In the genomic region with DNA sequence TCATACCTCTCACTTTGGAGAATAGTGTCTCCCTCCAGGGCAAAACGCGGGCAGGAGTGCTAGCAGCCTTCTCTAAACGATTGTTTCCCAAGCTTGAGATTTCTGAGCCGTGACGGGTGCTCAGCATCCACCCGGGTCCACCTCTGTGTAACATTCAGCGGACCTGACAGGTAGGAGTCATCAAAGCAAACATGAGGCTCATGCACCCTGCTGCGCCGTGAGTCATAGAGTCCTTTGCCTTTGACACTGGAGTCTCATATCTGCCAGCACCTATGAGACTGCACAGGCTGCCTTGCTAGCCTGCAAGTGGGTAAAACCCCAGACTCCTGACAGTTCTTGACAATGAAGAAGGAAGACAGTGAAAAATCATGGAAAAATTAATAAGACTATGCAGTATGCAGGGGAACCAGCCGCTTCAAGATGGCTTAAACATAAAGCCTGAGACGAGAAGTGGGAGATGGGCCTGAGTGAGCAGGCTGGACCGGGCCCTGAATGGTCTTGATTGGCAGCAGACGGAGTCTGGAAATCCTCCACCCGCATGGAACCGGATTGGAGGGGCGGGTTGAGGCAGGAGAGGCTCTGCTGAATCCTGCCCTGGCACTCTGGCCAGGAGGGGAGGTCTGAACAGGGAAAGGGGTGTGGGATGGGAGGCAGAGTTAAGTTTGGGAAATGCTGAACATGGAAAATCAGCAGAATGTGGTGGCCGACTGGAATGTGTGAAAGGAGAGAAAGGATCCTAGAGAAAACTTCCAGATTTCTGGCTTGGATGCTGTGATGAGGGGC, we compare ENCODE assay signal across 8 cellular contexts. TPM values are rescaled to one million over a fixed set of nuclear protein-coding genes. Genes with fewer than 3 reads are reported as not detected.
DNase-seq lines count a peak whose midpoint lies in the region; ATAC-seq, FAIRE-seq and TF ChIP-seq lines count a peak whose summit lies in the region.

No MANE protein-coding gene starts in this region.

- no peak overlapping the region for H3K18ac ChIP-seq in mesenchymal stem cell (ENCODE audit: low read depth in 1 of 2, low read length in 2 of 2)

- H2BK12ac ChIP-seq in mesenchymal stem cell (ENCODE audit: low read length in 2 of 2): no peak overlapping the region

- WGBS in mesenchymal stem cell: 87% methylated on average over 17 of the region's 17 CpGs

- no peak overlapping the region for H2BK5ac ChIP-seq in mesenchymal stem cell (ENCODE audit: low read depth, low read length, poor library complexity, severe bottlenecking)

- H2AK5ac ChIP-seq in mesenchymal stem cell (ENCODE audit: low read length, severe bottlenecking): no peak overlapping the region

- H3K23ac ChIP-seq in mesenchymal stem cell (ENCODE audit: low read length in 2 of 2): peak overlapping the region in 1 of 2 experiments; percentile 26

- no peak overlapping the region for H3K4ac ChIP-seq in mesenchymal stem cell (ENCODE audit: low read depth in 1 of 2, low read length in 2 of 2)

- H3K27ac ChIP-seq in VCaP (peak overlapping the region; percentile 87), mesenchymal stem cell (ENCODE audit: low read length, poor library complexity, severe bottlenecking) (no peak overlapping the region)

- no peak for TF ChIP-seq POLR2A in GM12892 (IDR thresholded peaks at IDR 0.05; ENCODE audit: low read depth, low read length)

- H3K4me2 ChIP-seq in mesenchymal stem cell (ENCODE audit: low read length, poor library complexity, severe bottlenecking): no peak overlapping the region

- no peaks in the 10 kb centered on the region for H3K9me3 ChIP-seq in mesenchymal stem cell (ENCODE audit: control insufficient read depth, low read length)

- peaks cover 7 to 13% of the 10 kb centered on the region in 2 experiments for H3K36me3 ChIP-seq in mesenchymal stem cell (ENCODE audit: control insufficient read depth in 1 of 2, insufficient read depth in 2 of 2, low read depth in 1 of 2, low read length in 2 of 2)

- no peak overlapping the region for H2AFZ ChIP-seq in mesenchymal stem cell (ENCODE audit: low read depth, low read length)

- peak; percentile 64 for DNase-seq in NCI-H2029 (lab: John Stamatoyannopoulos, UW)
- no peak for DNase-seq in NCI-H2029 treated with DMSO at 0.1 percent for 48 hours (lab: John Stamatoyannopoulos, UW)
- peak; percentile 68 for DNase-seq in HT1080 (ENCODE audit: low read depth)
- no peak for DNase-seq in mesenchymal stem cell
- no peak for DNase-seq in GM12892 (ENCODE audit: insufficient read length)
- no peak for DNase-seq in T-helper 2 cell

- peaks cover 0 to 18% of the 10 kb centered on the region in 2 experiments for H3K27me3 ChIP-seq in mesenchymal stem cell (ENCODE audit: control insufficient read depth in 1 of 2, insufficient read depth in 1 of 2, low read length in 2 of 2)

- no peak overlapping the region for H3K14ac ChIP-seq in mesenchymal stem cell (ENCODE audit: low read length in 2 of 2)

- TF ChIP-seq CTCF in VCaP (conservative IDR thresholded peaks at IDR 0.05): no peak

- H4K91ac ChIP-seq in mesenchymal stem cell (ENCODE audit: low read length): no peak overlapping the region

- peaks cover 13% of the 10 kb centered on the region for H3K4me1 ChIP-seq in mesenchymal stem cell (ENCODE audit: control insufficient read depth, insufficient read depth, low read depth, low read length)

- no peak for FAIRE-seq in GM12892 (lab: Jason Lieb, UNC)

- H2BK15ac ChIP-seq in mesenchymal stem cell (ENCODE audit: low read depth, poor library complexity, severe bottlenecking): no peak overlapping the region

- ATAC-seq in GM18520 (IDR thresholded peaks at IDR 0.05; ENCODE audit: unreplicated experiment): no peak

- H3K9ac ChIP-seq in mesenchymal stem cell (ENCODE audit: low read length): peak overlapping the region; percentile 15

- H2BK120ac ChIP-seq in mesenchymal stem cell (ENCODE audit: low read depth, low read length): no peak overlapping the region

- no peak overlapping the region for H3K4me3 ChIP-seq in mesenchymal stem cell (ENCODE audit: insufficient read depth in 1 of 2, low read depth in 1 of 2, low read length in 2 of 2)

- H4K8ac ChIP-seq in mesenchymal stem cell (ENCODE audit: low read length): no peak overlapping the region

- H3K79me1 ChIP-seq in mesenchymal stem cell (replicated peaks; ENCODE audit: low read length, poor library complexity, severe bottlenecking): no peaks in the 10 kb centered on the region

RNA-seq across cellular contexts. Expression of gene LGMN, which starts 54.2 kb away (rescaled TPM):
- total RNA-seq in HT1080 (2014; rRNA removed; shearing (Covaris generic)): 26.5 and 29.5 TPM in 2 replicates
- polyA plus RNA-seq in HT1080 (2015; cell fraction: cytosol; rRNA removed): 19.5 and 20.5 TPM in 2 replicates
- 43.8 and 52.6 TPM in 2 replicates for polyA plus RNA-seq in HT1080 (2015; cell fraction: nucleus; rRNA removed)
- polyA plus RNA-seq in mesenchymal stem cell (2013, experiment 1 of 2): 83.7 TPM
- 86.4 TPM for polyA plus RNA-seq in mesenchymal stem cell (2013, experiment 2 of 2)
- polyA plus RNA-seq in GM12892 (2012; ENCODE audit: missing spikeins): 265 TPM

Comparison
In these comparisons a context has a peak if more than half of its experiments do, and no peak if none do; other contexts are left out.
1. DNase-seq: peak in NCI-H2029 (single experiment) and HT1080 (single experiment); none in NCI-H2029 treated with DMSO at 0.1 percent for 48 hours (single experiment), mesenchymal stem cell (single experiment), GM12892 (single experiment) and T-helper 2 cell (0 of 5).